In the genomic region with DNA sequence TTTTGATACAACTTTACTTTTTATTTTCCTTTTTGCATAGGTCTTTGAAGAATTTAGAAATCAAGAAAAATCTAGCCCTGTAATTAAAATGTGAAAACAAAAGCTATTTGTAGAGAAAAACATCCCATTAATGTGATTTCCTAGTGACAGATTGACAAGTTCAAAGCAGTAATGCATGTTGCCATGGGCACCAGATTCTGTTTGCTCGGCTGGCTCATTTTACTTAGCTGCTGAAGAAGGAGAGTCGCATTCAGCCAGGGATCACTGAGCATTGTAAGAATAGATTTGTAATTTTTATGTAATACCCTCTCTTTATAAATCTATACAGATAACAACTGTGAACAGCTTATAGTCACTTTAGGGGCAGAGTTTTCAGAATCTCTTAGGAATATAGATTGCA, we compare ENCODE assay signal across 17 cellular contexts. TPM values are rescaled to one million over a fixed set of nuclear protein-coding genes. Genes with fewer than 3 reads are reported as not detected.
DNase-seq lines count a peak whose midpoint lies in the region; ATAC-seq, FAIRE-seq and TF ChIP-seq lines count a peak whose summit lies in the region.
"Had no signal": no experiment of that assay in that cellular context is flagged by ENCODE, and none has a peak within 500 bp of the region (broad histone marks: within the 10 kb centered on the region; RNA-seq: fewer than 3 reads in every experiment).

No MANE protein-coding gene starts in this region.

- H3K36me3 Mint-ChIP-seq in CD8-positive, alpha-beta memory T cell = no peaks in the 10 kb centered on the region
- H3K36me3 Mint-ChIP-seq: activated naive CD8-positive, alpha-beta T cell; natural killer cell treated with Interleukin-12 subunit alpha and Interleukin-12 subunit beta and Interleukin-15 and Interleukin-18, amount 100 ng/mL, for 72 hours had no signal

- peak overlapping the region; percentile 5 to 18 for H3K27ac ChIP-seq in kidney (ENCODE audit: low read depth in 2 of 2, low read length in 2 of 2)
- H3K27ac ChIP-seq in CD8-positive, alpha-beta memory T cell (ENCODE audit: low read depth, low read length) = no peak overlapping the region
- H3K27ac ChIP-seq: breast epithelium, HL-60, right atrium auricular region had no signal

- no peak overlapping the region for H3K9ac ChIP-seq in kidney (ENCODE audit: low read length in 2 of 2)

- H3K4me1 Mint-ChIP-seq in CD8-positive, alpha-beta memory T cell = no peaks in the 10 kb centered on the region
- H3K4me1 Mint-ChIP-seq: activated CD4-positive, alpha-beta T cell treated with anti-CD3 and anti-CD28 coated beads, Interleukin-2, amount 10 ng/mL, durations not matched to agents 24 days and 14 days had no signal

- H3K27me3 Mint-ChIP-seq in CD8-positive, alpha-beta memory T cell = peaks cover 6 to 34% of the 10 kb centered on the region in 2 donors

- H3K27ac Mint-ChIP-seq in CD8-positive, alpha-beta memory T cell = no peak overlapping the region
- H3K27ac Mint-ChIP-seq: activated CD4-positive, alpha-beta T cell treated with anti-CD3 and anti-CD28 coated beads, Interleukin-2, amount 10 ng/mL, durations not matched to agents 24 days and 14 days; activated naive CD8-positive, alpha-beta T cell; natural killer cell treated with Interleukin-12 subunit alpha and Interleukin-12 subunit beta and Interleukin-15 and Interleukin-18, amount 100 ng/mL, for 72 hours had no signal

- peaks cover 3% of the 10 kb centered on the region for H3K27me3 ChIP-seq in CD8-positive, alpha-beta memory T cell (ENCODE audit: insufficient read depth, low read length, poor library complexity, severe bottlenecking)
- H3K27me3 ChIP-seq: breast epithelium, right atrium auricular region had no signal

- POLR2A ChIA-PET in CD8-positive, alpha-beta memory T cell (lab: Charles Lee) = no interaction called here

- H3K4me3 Mint-ChIP-seq in CD8-positive, alpha-beta memory T cell = no peak overlapping the region
- H3K4me3 Mint-ChIP-seq: activated CD4-positive, alpha-beta T cell treated with anti-CD3 and anti-CD28 coated beads, Interleukin-2, amount 10 ng/mL, durations not matched to agents 24 days and 14 days; activated naive CD8-positive, alpha-beta T cell; natural killer cell treated with Interleukin-12 subunit alpha and Interleukin-12 subunit beta and Interleukin-15 and Interleukin-18, amount 100 ng/mL, for 72 hours had no signal

- H3K4me3 ChIP-seq in kidney (ENCODE audit: low read length in 2 of 2) = peak overlapping the region in 1 of 2 donors; percentile 27
- H3K4me3 ChIP-seq in CD8-positive, alpha-beta memory T cell (ENCODE audit: low read length) = no peak overlapping the region
- H3K4me3 ChIP-seq in foreskin fibroblast (ENCODE audit: low read depth in 1 of 2, low read length in 2 of 2) = no peak overlapping the region
- H3K4me3 ChIP-seq: breast epithelium, right atrium auricular region had no signal

- TF ChIP-seq CTCF in kidney (IDR thresholded peaks at IDR 0.05; ENCODE audit: borderline replicate concordance, extremely low read depth, insufficient read depth) (no peak), foreskin fibroblast (IDR thresholded peaks at IDR 0.05; ENCODE audit: low read depth, low read length) (no peak)

- no peak for ATAC-seq in HG02884 (IDR thresholded peaks at IDR 0.05; ENCODE audit: unreplicated experiment)
- ATAC-seq: natural killer cell treated with Interleukin-12 subunit alpha and Interleukin-12 subunit beta and Interleukin-15 and Interleukin-18, amount 100 ng/mL, for 72 hours had no signal

- intact Hi-C loops in kidney (cut with DNase I) = no loop called here

- DNase-seq in DMS153 (lab: John Stamatoyannopoulos, UW) = peak; percentile 50
- DNase-seq in NCI-H2029 (lab: John Stamatoyannopoulos, UW) = peak; percentile 59
- DNase-seq in NCI-H526 treated with DMSO at 0.1 percent for 48 hours (lab: John Stamatoyannopoulos, UW) = peak; percentile 58
- DNase-seq in kidney = no peak
- DNase-seq in activated naive CD4-positive, alpha-beta T cell treated with Interleukin-2 at 50 U/mL for 16 hours = no peak
- no peak for DNase-seq in CD8-positive, alpha-beta memory T cell
- no peak for DNase-seq in foreskin fibroblast
- DNase-seq: activated CD4-positive, alpha-beta T cell treated with anti-CD3 and anti-CD28 coated beads, Interleukin-2, amount 10 ng/mL, durations not matched to agents 24 days and 14 days; Caco-2; T1000 had no signal

- no peaks in the 10 kb centered on the region for H3K36me3 ChIP-seq in kidney (ENCODE audit: control insufficient read depth in 1 of 2, insufficient read depth in 2 of 2, low read length in 2 of 2)
- no peaks in the 10 kb centered on the region for H3K36me3 ChIP-seq in CD8-positive, alpha-beta memory T cell (ENCODE audit: insufficient read depth, low read length)
- H3K36me3 ChIP-seq: breast epithelium, right atrium auricular region had no signal

- H3K9me3 Mint-ChIP-seq in CD8-positive, alpha-beta memory T cell = no peaks in the 10 kb centered on the region
- H3K9me3 Mint-ChIP-seq: activated CD4-positive, alpha-beta T cell treated with anti-CD3 and anti-CD28 coated beads, Interleukin-2, amount 10 ng/mL, durations not matched to agents 24 days and 14 days; natural killer cell treated with Interleukin-12 subunit alpha and Interleukin-12 subunit beta and Interleukin-15 and Interleukin-18, amount 100 ng/mL, for 72 hours had no signal

- H3K4me1 ChIP-seq in kidney (ENCODE audit: control insufficient read depth in 1 of 2, insufficient read depth in 1 of 2, low read depth in 1 of 2, low read length in 2 of 2) = peaks cover 4 to 14% of the 10 kb centered on the region in 2 donors
- no peaks in the 10 kb centered on the region for H3K4me1 ChIP-seq in CD8-positive, alpha-beta memory T cell (ENCODE audit: insufficient read depth, low read length)
- H3K4me1 ChIP-seq: breast epithelium, Caco-2, right atrium auricular region had no signal

- no peaks in the 10 kb centered on the region for H3K9me3 ChIP-seq in kidney (ENCODE audit: control insufficient read depth in 1 of 2, low read length in 2 of 2)
- no peaks in the 10 kb centered on the region for H3K9me3 ChIP-seq in CD8-positive, alpha-beta memory T cell (ENCODE audit: low read length)
- H3K9me3 ChIP-seq: breast epithelium, Caco-2, right atrium auricular region had no signal

- peak; percentile 75 for FAIRE-seq in kidney (lab: Jason Lieb, UNC)
- FAIRE-seq: GM19239 had no signal

- CTCF ChIA-PET in CD8-positive, alpha-beta memory T cell (lab: Charles Lee) = no interaction called here

RNA-seq across cellular contexts. Expression of gene DNAJB9, which starts 28.5 kb away (rescaled TPM):
- total RNA-seq in kidney = 31.3 TPM
- 33.5 TPM for polyA plus RNA-seq in kidney (ENCODE audit: insufficient read depth, low read depth, low replicate concordance)
- total RNA-seq in CD8-positive, alpha-beta memory T cell = 10 to 100 TPM; 10.1 to 12.0 TPM
- 37.5 TPM for polyA plus RNA-seq in CD8-positive, alpha-beta memory T cell

RNA-seq across cellular contexts. Expression of gene THAP5, which starts 28.6 kb away (rescaled TPM):
- total RNA-seq in kidney = 32.6 TPM
- polyA plus RNA-seq in kidney (ENCODE audit: insufficient read depth, low read depth, low replicate concordance) = 9.4 TPM
- total RNA-seq in CD8-positive, alpha-beta memory T cell = 10 to 100 TPM; 36.8 to 40.9 TPM
- polyA plus RNA-seq in CD8-positive, alpha-beta memory T cell = 27.9 TPM

Comparison
In these comparisons a context has a peak if more than half of its experiments do, and no peak if none do; other contexts are left out.
1. DNase-seq: peak in DMS153 (single experiment), NCI-H2029 (single experiment) and NCI-H526 treated with DMSO at 0.1 percent for 48 hours (single experiment); none in kidney (single experiment), activated naive CD4-positive, alpha-beta T cell treated with Interleukin-2 at 50 U/mL for 16 hours (single experiment), CD8-positive, alpha-beta memory T cell (0 of 5) and foreskin fibroblast (0 of 2).